Comparison of ENCODE assay signal across 1 cellular context in the genomic region with DNA sequence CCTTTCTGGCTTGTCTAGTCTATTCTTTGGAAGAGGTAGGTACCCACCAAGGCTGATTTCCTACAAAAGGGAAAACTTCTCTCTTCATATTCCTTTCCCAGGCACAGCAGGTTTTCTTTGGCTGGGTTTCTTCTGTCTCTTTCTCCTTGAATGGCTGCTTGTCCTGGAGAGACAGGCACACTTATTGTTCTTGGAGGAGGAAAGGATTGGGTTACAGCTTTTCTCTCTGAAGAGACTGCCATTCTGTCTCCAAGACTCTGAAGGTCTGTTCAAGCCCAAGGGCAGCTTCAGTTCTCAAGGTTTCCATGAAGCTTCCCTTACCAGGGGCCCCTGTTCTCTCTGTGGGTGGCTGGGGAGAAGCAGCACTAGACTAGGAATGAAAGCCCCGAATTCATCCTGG.
TF ChIP-seq lines count a peak whose summit lies in the region.

No MANE protein-coding gene starts in this region.

TF ChIP-seq in IMR-90, 13 proteins besides CTCF, POLR2A, EP300 and RAD21:
- TF ChIP-seq USF2 (IDR thresholded peaks at IDR 0.05; ENCODE audit: low read depth, low read length) (no peak), FOS (IDR thresholded peaks at IDR 0.05; ENCODE audit: low read depth, low read length) (no peak), ELK1 (IDR thresholded peaks at IDR 0.05; ENCODE audit: borderline replicate concordance, low read depth, low read length) (no peak), CHD1 (IDR thresholded peaks at IDR 0.05; ENCODE audit: low read depth, low read length) (no peak), MXI1 (IDR thresholded peaks at IDR 0.05; ENCODE audit: borderline replicate concordance, low read depth, low read length) (no peak), RCOR1 (IDR thresholded peaks at IDR 0.05; ENCODE audit: insufficient replicate concordance, low read length) (no peak), NFE2L2 (IDR thresholded peaks at IDR 0.05; ENCODE audit: low read depth, low read length) (no peak)
